9 cellular contexts compared by ENCODE assay signal in genomic region chr19:9308091-9308490, GRCh38. TPM values are rescaled to one million over a fixed set of nuclear protein-coding genes. Genes with fewer than 3 reads are reported as not detected.
DNase-seq lines count a peak whose midpoint lies in the region; ATAC-seq and TF ChIP-seq lines count a peak whose summit lies in the region.
"Had no signal": no experiment of that assay in that cellular context is flagged by ENCODE, and none has a peak within 500 bp of the region (broad histone marks: within the 10 kb centered on the region; RNA-seq: fewer than 3 reads in every experiment).

No MANE protein-coding gene starts in this region.

- no peak for ATAC-seq in heart right ventricle
- ATAC-seq in left ventricle myocardium superior = no peak
- ATAC-seq in HG03280 (IDR thresholded peaks at IDR 0.05; ENCODE audit: unreplicated experiment) = no peak
- ATAC-seq in GM21825 (IDR thresholded peaks at IDR 0.05; ENCODE audit: unreplicated experiment) = no peak

- DNase-seq in heart right ventricle = no peak
- DNase-seq in left ventricle myocardium superior = no peak
- DNase-seq in activated CD4-positive, alpha-beta memory T cell treated with anti-CD3 and anti-CD28 coated beads, Interleukin-2, amount 10 ng/mL, durations not matched to agents 7 days and 5 days = no peak
- DNase-seq in immature natural killer cell = no peak
- no peak for DNase-seq in effector CD8-positive, alpha-beta T cell (lab: John Stamatoyannopoulos, UW)
- DNase-seq: activated effector memory CD4-positive, alpha-beta T cell treated with anti-CD3 and anti-CD28 coated beads, Interleukin-2, amount 50 U/mL, for 16 hours had no signal

- no peak overlapping the region for H3K27ac ChIP-seq in heart right ventricle
- H3K27ac ChIP-seq in thymus (ENCODE audit: low read depth) = no peak overlapping the region

- H3K4me1 Mint-ChIP-seq in activated CD4-positive, alpha-beta memory T cell treated with anti-CD3 and anti-CD28 coated beads, Interleukin-2, amount 10 ng/mL, durations not matched to agents 7 days and 5 days = peaks cover 21% of the 10 kb centered on the region
- peaks cover 36 to 47% of the 10 kb centered on the region in 2 donors for H3K4me1 Mint-ChIP-seq in immature natural killer cell

- H3K36me3 ChIP-seq in heart right ventricle = peaks cover 0 to 27% (median 20%) of the 10 kb centered on the region in 9 donors
- peaks cover 17% of the 10 kb centered on the region for H3K36me3 ChIP-seq in thymus (ENCODE audit: control insufficient read depth, insufficient read depth)

- H3K9me3 ChIP-seq in heart right ventricle (peaks cover 0 to 42% (median 0%) of the 10 kb centered on the region in 11 donors), thymus (ENCODE audit: control insufficient read depth) (no peaks in the 10 kb centered on the region)

- H3K4me3 Mint-ChIP-seq in activated CD4-positive, alpha-beta memory T cell treated with anti-CD3 and anti-CD28 coated beads, Interleukin-2, amount 10 ng/mL, durations not matched to agents 7 days and 5 days = peak overlapping the region; percentile 83
- H3K4me3 Mint-ChIP-seq in immature natural killer cell = peak overlapping the region; percentile 91 to 96 (median 94)

- H3K27me3 Mint-ChIP-seq in activated CD4-positive, alpha-beta memory T cell treated with anti-CD3 and anti-CD28 coated beads, Interleukin-2, amount 10 ng/mL, durations not matched to agents 7 days and 5 days = no peaks in the 10 kb centered on the region
- H3K27me3 Mint-ChIP-seq in immature natural killer cell (ENCODE audit: low read depth in 3 of 3) = peaks cover 6 to 19% (median 11%) of the 10 kb centered on the region in 3 donors

- H3K27ac Mint-ChIP-seq in activated CD4-positive, alpha-beta memory T cell treated with anti-CD3 and anti-CD28 coated beads, Interleukin-2, amount 10 ng/mL, durations not matched to agents 7 days and 5 days = no peak overlapping the region
- H3K27ac Mint-ChIP-seq in immature natural killer cell = peak overlapping the region in 5 of 6 donors; percentile 51 to 97 (median 94)

- H3K4me3 ChIP-seq in heart right ventricle = peak overlapping the region in 8 of 10 donors; percentile 68 to 96 (median 82)
- H3K4me3 ChIP-seq in thymus (ENCODE audit: low read length) = peak overlapping the region; percentile 75

- H3K27me3 ChIP-seq in heart right ventricle = no peaks in the 10 kb centered on the region
- no peaks in the 10 kb centered on the region for H3K27me3 ChIP-seq in thymus (ENCODE audit: control insufficient read depth, insufficient read depth)

- WGBS in heart right ventricle, 2 donors = 44 to 46% methylated on average over 2 of the region's 2 CpGs
- 49% methylated on average over 2 of the region's 2 CpGs for WGBS in thymus

- TF ChIP-seq CTCF in heart right ventricle (IDR thresholded peaks at IDR 0.05) = no peak

- H3K36me3 Mint-ChIP-seq in activated CD4-positive, alpha-beta memory T cell treated with anti-CD3 and anti-CD28 coated beads, Interleukin-2, amount 10 ng/mL, durations not matched to agents 7 days and 5 days (ENCODE audit: low read depth) = peaks cover 36% of the 10 kb centered on the region
- H3K36me3 Mint-ChIP-seq in immature natural killer cell = peaks cover 16 to 20% (median 18%) of the 10 kb centered on the region in 3 donors

- CTCF ChIA-PET in activated CD4-positive, alpha-beta memory T cell treated with anti-CD3 and anti-CD28 coated beads, Interleukin-2, amount 10 ng/mL, durations not matched to agents 7 days and 5 days (lab: Charles Lee) = interaction anchor here (1.0 kb wide), 1 partner anchor 16 kb away, joined by 4 read pairs; the partner anchor contains the start of gene ZNF559

- POLR2A ChIA-PET in activated CD4-positive, alpha-beta memory T cell treated with anti-CD3 and anti-CD28 coated beads, Interleukin-2, amount 10 ng/mL, durations not matched to agents 7 days and 5 days (lab: Charles Lee) = interaction anchor here (3.7 kb wide), 1 partner anchor 127 kb away, joined by 15 read pairs; the partner anchor contains the start of gene ZNF266

- H3K4me1 ChIP-seq in heart right ventricle (peaks cover 0 to 26% (median 12%) of the 10 kb centered on the region in 9 donors), thymus (ENCODE audit: control insufficient read depth, insufficient read depth, low read length) (peaks cover 3% of the 10 kb centered on the region)

- intact Hi-C loops in heart right ventricle (cut with DNase I) (loop anchor here in 3 of 10 donors (2.0 to 10.0 kb wide), 4 partner anchors 15 to 274 kb away; partner anchors contain the start of genes ZNF317 (in 2 of the 3) and ZNF121 (in 1 of the 3)), left ventricle myocardium superior (cut with micrococcal nuclease) (no loop called here)

- H3K9me3 Mint-ChIP-seq in activated CD4-positive, alpha-beta memory T cell treated with anti-CD3 and anti-CD28 coated beads, Interleukin-2, amount 10 ng/mL, durations not matched to agents 7 days and 5 days = peaks cover 32% of the 10 kb centered on the region
- no peaks in the 10 kb centered on the region for H3K9me3 Mint-ChIP-seq in immature natural killer cell

RNA-seq across cellular contexts. Expression of gene ZNF699, which starts 1.5 kb away (rescaled TPM):
- total RNA-seq in heart right ventricle = 1 to 10 TPM; 2.7 to 6.5 (median 4.2) TPM
- polyA plus RNA-seq in heart right ventricle = under 1 TPM; 0.80 to 0.99 TPM
- 2.7 TPM for total RNA-seq in left ventricle myocardium superior
- total RNA-seq in activated CD4-positive, alpha-beta memory T cell treated with anti-CD3 and anti-CD28 coated beads, Interleukin-2, amount 10 ng/mL, durations not matched to agents 7 days and 5 days = 10 to 100 TPM; 10.7 to 11.7 TPM
- polyA plus RNA-seq in immature natural killer cell = 10 to 100 TPM in 2 of 3 donors, 1 to 10 TPM in 1; 8.1 to 11.0 (median 10.9) TPM
- polyA plus RNA-seq in thymus = 1.8 TPM

RNA-seq across cellular contexts. Expression of gene ZNF559, which starts 15.9 kb away (rescaled TPM):
- total RNA-seq in heart right ventricle (10 to 100 TPM in 9 of 10 donors, 1 to 10 TPM in 1; 9.8 to 21.2 (median 17.5) TPM), left ventricle myocardium superior (17.4 TPM)
- polyA plus RNA-seq in heart right ventricle (10 to 100 TPM; 13.1 to 42.8 TPM), immature natural killer cell (10 to 100 TPM; 12.3 to 26.4 (median 16.4) TPM), thymus (72.1 TPM)
- 10 to 100 TPM; 15.6 to 18.5 TPM for total RNA-seq in activated CD4-positive, alpha-beta memory T cell treated with anti-CD3 and anti-CD28 coated beads, Interleukin-2, amount 10 ng/mL, durations not matched to agents 7 days and 5 days

RNA-seq across cellular contexts. Expression of gene ZNF177, which starts 54.7 kb away (rescaled TPM):
- 1 to 10 TPM; 1.6 to 4.1 (median 3.0) TPM for total RNA-seq in heart right ventricle
- 1 to 10 TPM; 2.0 to 6.8 TPM for polyA plus RNA-seq in heart right ventricle
- 3.8 TPM for total RNA-seq in left ventricle myocardium superior
- under 1 TPM; 0.50 to 0.60 TPM for total RNA-seq in activated CD4-positive, alpha-beta memory T cell treated with anti-CD3 and anti-CD28 coated beads, Interleukin-2, amount 10 ng/mL, durations not matched to agents 7 days and 5 days
- polyA plus RNA-seq in immature natural killer cell = under 1 TPM in 1 of 3 donors, not detected in 2; 0.52 TPM
- 13.8 TPM for polyA plus RNA-seq in thymus

RNA-seq across cellular contexts. Expression of gene OR7E24, which starts 57.4 kb away (rescaled TPM):
- total RNA-seq in heart right ventricle (not detected), left ventricle myocardium superior (not detected)
- polyA plus RNA-seq in heart right ventricle (not detected), immature natural killer cell (not detected), thymus (not detected)
- total RNA-seq in activated CD4-positive, alpha-beta memory T cell treated with anti-CD3 and anti-CD28 coated beads, Interleukin-2, amount 10 ng/mL, durations not matched to agents 7 days and 5 days = not detected
